Comparison of ENCODE assay signal across 1 cellular context in the genomic region with DNA sequence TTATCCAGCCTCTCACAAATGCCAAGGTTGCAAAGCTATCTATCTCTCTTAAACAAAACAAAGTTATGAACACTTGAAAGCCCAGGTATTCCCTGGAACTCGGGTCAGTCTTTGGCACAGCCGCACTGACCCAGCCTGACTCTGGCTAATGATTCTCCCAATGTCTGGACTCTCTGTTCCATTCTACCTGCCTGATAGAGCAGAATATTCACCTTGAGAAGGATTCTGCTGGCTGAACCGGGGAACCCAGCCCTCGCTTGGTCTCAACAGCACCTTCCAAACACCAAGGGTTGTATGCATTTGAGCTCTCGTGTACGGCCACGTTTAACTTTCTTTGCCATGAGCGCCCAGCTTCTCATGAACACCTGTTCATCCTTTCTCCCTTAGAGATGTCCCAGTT.
TF ChIP-seq lines count a peak whose summit lies in the region.

No MANE protein-coding gene starts in this region.

TF ChIP-seq in WTC11, 78 proteins besides CTCF, POLR2A, EP300 and RAD21 (continued from another document):
- TF ChIP-seq, protein P1, sequence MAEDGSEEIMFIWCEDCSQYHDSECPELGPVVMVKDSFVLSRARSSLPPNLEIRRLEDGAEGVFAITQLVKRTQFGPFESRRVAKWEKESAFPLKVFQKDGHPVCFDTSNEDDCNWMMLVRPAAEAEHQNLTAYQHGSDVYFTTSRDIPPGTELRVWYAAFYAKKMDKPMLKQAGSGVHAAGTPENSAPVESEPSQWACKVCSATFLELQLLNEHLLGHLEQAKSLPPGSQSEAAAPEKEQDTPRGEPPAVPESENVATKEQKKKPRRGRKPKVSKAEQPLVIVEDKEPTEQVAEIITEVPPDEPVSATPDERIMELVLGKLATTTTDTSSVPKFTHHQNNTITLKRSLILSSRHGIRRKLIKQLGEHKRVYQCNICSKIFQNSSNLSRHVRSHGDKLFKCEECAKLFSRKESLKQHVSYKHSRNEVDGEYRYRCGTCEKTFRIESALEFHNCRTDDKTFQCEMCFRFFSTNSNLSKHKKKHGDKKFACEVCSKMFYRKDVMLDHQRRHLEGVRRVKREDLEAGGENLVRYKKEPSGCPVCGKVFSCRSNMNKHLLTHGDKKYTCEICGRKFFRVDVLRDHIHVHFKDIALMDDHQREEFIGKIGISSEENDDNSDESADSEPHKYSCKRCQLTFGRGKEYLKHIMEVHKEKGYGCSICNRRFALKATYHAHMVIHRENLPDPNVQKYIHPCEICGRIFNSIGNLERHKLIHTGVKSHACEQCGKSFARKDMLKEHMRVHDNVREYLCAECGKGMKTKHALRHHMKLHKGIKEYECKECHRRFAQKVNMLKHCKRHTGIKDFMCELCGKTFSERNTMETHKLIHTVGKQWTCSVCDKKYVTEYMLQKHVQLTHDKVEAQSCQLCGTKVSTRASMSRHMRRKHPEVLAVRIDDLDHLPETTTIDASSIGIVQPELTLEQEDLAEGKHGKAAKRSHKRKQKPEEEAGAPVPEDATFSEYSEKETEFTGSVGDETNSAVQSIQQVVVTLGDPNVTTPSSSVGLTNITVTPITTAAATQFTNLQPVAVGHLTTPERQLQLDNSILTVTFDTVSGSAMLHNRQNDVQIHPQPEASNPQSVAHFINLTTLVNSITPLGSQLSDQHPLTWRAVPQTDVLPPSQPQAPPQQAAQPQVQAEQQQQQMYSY (CRISPR knock-in tag; IDR thresholded peaks at IDR 0.05), result no peak
